Comparison of ENCODE assay signal across 1 cellular context in the genomic region with DNA sequence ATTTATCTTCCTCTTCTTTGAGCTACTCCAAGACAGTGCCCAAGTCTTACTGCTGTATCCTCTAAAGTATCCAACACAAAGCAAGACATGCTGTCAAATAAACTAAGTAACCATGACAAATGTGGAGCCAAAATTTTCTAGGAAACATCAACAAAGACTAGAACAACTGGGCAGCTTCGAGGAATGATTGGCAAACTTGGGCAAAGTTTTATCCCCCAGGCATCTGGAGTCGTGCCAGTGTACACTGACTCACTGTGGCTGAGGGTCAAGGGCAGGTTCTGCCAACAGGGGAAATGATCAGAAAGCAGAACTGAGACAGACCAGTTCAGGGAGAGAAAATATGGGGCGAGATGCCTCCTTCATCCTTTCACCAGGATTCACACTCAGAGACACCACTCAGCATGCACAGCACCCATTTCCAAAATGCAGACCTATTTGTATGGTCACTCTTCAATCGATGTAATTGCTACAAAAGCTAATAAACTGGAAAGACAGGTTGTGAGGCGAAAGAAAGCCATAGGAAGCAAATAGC.
TF ChIP-seq lines count a peak whose summit lies in the region.

No MANE protein-coding gene starts in this region.

TF ChIP-seq in HEK293, 187 proteins besides CTCF, POLR2A, EP300 and RAD21 (continued from another document):
- TF ChIP-seq, protein P1, sequence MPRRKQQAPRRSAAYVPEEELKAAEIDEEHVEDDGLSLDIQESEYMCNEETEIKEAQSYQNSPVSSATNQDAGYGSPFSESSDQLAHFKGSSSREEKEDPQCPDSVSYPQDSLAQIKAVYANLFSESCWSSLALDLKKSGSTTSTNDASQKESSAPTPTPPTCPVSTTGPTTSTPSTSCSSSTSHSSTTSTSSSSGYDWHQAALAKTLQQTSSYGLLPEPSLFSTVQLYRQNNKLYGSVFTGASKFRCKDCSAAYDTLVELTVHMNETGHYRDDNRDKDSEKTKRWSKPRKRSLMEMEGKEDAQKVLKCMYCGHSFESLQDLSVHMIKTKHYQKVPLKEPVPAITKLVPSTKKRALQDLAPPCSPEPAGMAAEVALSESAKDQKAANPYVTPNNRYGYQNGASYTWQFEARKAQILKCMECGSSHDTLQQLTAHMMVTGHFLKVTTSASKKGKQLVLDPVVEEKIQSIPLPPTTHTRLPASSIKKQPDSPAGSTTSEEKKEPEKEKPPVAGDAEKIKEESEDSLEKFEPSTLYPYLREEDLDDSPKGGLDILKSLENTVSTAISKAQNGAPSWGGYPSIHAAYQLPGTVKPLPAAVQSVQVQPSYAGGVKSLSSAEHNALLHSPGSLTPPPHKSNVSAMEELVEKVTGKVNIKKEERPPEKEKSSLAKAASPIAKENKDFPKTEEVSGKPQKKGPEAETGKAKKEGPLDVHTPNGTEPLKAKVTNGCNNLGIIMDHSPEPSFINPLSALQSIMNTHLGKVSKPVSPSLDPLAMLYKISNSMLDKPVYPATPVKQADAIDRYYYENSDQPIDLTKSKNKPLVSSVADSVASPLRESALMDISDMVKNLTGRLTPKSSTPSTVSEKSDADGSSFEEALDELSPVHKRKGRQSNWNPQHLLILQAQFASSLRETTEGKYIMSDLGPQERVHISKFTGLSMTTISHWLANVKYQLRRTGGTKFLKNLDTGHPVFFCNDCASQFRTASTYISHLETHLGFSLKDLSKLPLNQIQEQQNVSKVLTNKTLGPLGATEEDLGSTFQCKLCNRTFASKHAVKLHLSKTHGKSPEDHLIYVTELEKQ (tag by site-specific recombination; IDR thresholded peaks at IDR 0.05; ENCODE audit: borderline replicate concordance), result no peak
- TF ChIP-seq ZNF596 (tag by site-specific recombination; IDR thresholded peaks at IDR 0.05), result no peak
- TF ChIP-seq, protein P2, sequence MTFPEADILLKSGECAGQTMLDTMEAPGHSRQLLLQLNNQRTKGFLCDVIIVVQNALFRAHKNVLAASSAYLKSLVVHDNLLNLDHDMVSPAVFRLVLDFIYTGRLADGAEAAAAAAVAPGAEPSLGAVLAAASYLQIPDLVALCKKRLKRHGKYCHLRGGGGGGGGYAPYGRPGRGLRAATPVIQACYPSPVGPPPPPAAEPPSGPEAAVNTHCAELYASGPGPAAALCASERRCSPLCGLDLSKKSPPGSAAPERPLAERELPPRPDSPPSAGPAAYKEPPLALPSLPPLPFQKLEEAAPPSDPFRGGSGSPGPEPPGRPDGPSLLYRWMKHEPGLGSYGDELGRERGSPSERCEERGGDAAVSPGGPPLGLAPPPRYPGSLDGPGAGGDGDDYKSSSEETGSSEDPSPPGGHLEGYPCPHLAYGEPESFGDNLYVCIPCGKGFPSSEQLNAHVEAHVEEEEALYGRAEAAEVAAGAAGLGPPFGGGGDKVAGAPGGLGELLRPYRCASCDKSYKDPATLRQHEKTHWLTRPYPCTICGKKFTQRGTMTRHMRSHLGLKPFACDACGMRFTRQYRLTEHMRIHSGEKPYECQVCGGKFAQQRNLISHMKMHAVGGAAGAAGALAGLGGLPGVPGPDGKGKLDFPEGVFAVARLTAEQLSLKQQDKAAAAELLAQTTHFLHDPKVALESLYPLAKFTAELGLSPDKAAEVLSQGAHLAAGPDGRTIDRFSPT (tag by site-specific recombination; IDR thresholded peaks at IDR 0.05), result no peak
- TF ChIP-seq ZEB2 (tag by site-specific recombination; IDR thresholded peaks at IDR 0.05), result peak; percentile 84
- no peak for TF ChIP-seq ZNF266 (tag by site-specific recombination; IDR thresholded peaks at IDR 0.05; ENCODE audit: low read depth)
- no peak for TF ChIP-seq ZNF664 (tag by site-specific recombination; IDR thresholded peaks at IDR 0.05)
- 0 out of 2 replicates have a peak, but pooled peaks have one; percentile 16 for TF ChIP-seq ZBTB21 (tag by site-specific recombination; IDR thresholded peaks at IDR 0.05)
- TF ChIP-seq ZNF510 (tag by site-specific recombination; IDR thresholded peaks at IDR 0.05; ENCODE audit: insufficient replicate concordance), result no peak
- TF ChIP-seq ZBTB48 (tag by site-specific recombination; IDR thresholded peaks at IDR 0.05), result no peak
- no peak for TF ChIP-seq ZNF677 (tag by site-specific recombination; IDR thresholded peaks at IDR 0.05)
- peak; percentile 40; the same call in 1 of the 2 replicates for TF ChIP-seq OSR2 (tag by site-specific recombination; IDR thresholded peaks at IDR 0.05)
- TF ChIP-seq SCRT2 (tag by site-specific recombination; IDR thresholded peaks at IDR 0.05), result no peak
- peak; percentile 55 for TF ChIP-seq FEZF1 (tag by site-specific recombination; IDR thresholded peaks at IDR 0.05)
